ENCODE assay signal across 1 cellular context in genomic region chr4:605702-606425, GRCh38.
TF ChIP-seq lines count a peak whose summit lies in the region.

No MANE protein-coding gene starts in this region.

TF ChIP-seq in GM12878, 131 proteins besides CTCF, POLR2A, EP300 and RAD21:
- 0 out of 2 replicates have a peak, but pooled peaks have one; percentile 6 for TF ChIP-seq SPI1 (IDR thresholded peaks at IDR 0.05; ENCODE audit: borderline replicate concordance, insufficient read depth, low read depth, low read length)
- 0 out of 2 replicates have a peak, but pooled peaks have one; percentile 47 for TF ChIP-seq DPF2 (IDR thresholded peaks at IDR 0.05)
- TF ChIP-seq BHLHE40 (IDR thresholded peaks at IDR 0.05; ENCODE audit: borderline replicate concordance in 1 of 2, low read depth in 2 of 2, low read length in 1 of 2): peak; percentile 36 to 75; a peak in 3 of 4 replicates
- TF ChIP-seq IKZF2 (IDR thresholded peaks at IDR 0.05): peak in 1 of 2 experiments; percentile 43; a peak in 2 of 4 replicates
- TF ChIP-seq CHD4 (IDR thresholded peaks at IDR 0.05): no peak
- 0 out of 2 replicates have a peak, but pooled peaks have one; percentile 3 for TF ChIP-seq TCF12 (IDR thresholded peaks at IDR 0.05; ENCODE audit: low read depth, low read length)
- TF ChIP-seq SREBF2 (IDR thresholded peaks at IDR 0.05; ENCODE audit: low read length): no peak
- peak; percentile 33 for TF ChIP-seq NR2F1 (conservative IDR thresholded peaks at IDR 0.05)
- TF ChIP-seq IKZF1 (conservative IDR thresholded peaks at IDR 0.05): peak; percentile 68
- peak; percentile 34; the same call in 1 of the 2 replicates for TF ChIP-seq MTA2 (IDR thresholded peaks at IDR 0.05; ENCODE audit: low read depth)
